In the genomic region with DNA sequence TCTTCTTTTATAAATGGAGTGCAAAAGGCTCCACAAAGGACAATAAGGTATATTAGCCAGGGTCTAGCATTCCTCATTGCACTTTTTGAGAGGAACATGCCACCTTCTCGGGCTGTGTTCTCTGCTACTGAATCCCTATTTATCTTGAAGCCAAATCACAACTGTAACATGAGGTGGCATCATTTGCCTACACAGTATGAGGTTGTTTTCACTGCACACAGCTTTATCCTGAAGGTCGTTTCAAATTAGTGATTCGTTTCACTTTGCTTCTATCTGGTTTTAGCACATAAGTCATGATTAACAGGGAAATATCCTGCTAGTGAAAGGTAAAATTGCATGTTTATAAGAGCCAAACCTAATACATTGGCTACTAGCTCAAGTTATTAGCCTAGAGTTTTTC, we compare ENCODE assay signal across 29 cellular contexts.
DNase-seq lines count a peak whose midpoint lies in the region; TF ChIP-seq lines count a peak whose summit lies in the region.
"Had no signal": no experiment of that assay in that cellular context is flagged by ENCODE, and none has a peak within 500 bp of the region (broad histone marks: within the 10 kb centered on the region; RNA-seq: fewer than 3 reads in every experiment).

No MANE protein-coding gene starts in this region.

- peak; percentile 42 for TF ChIP-seq CTCF in epithelial cell of proximal tubule (conservative IDR thresholded peaks at IDR 0.05; ENCODE audit: low read depth, low read length)
- TF ChIP-seq CTCF in testis (IDR thresholded peaks at IDR 0.05) = no peak

- no peaks in the 10 kb centered on the region for H3K4me1 ChIP-seq in testis
- H3K4me1 ChIP-seq: Caco-2, psoas muscle had no signal

- H3K27ac ChIP-seq in testis = no peak overlapping the region
- H3K27ac ChIP-seq: 22Rv1, HL-60, psoas muscle had no signal

- intact Hi-C loops in testis (cut with DNase I; ENCODE audit: low total_unique reads) = no loop called here

- H3K9me3 ChIP-seq in testis = no peaks in the 10 kb centered on the region
- H3K9me3 ChIP-seq: Caco-2, MG63, psoas muscle, SK-N-SH had no signal

- H3K36me3 ChIP-seq in testis (ENCODE audit: low read depth, missing control alignments) = no peaks in the 10 kb centered on the region
- H3K36me3 ChIP-seq: MG63 had no signal

- H3K27me3 ChIP-seq in testis = no peaks in the 10 kb centered on the region
- H3K27me3 ChIP-seq: MG63 had no signal

- TF ChIP-seq POLR2A in testis (IDR thresholded peaks at IDR 0.05) = no peak

- H3K4me3 ChIP-seq in epithelial cell of proximal tubule (ENCODE audit: low read depth, low read length) = no peak overlapping the region
- H3K4me3 ChIP-seq in testis = no peak overlapping the region
- H3K4me3 ChIP-seq: MG63, psoas muscle had no signal

- DNase-seq in DMS 273 (lab: John Stamatoyannopoulos, UW; ENCODE audit: unreplicated experiment) (peak; percentile 35), DMS 273 treated with DMSO at 0.1 percent for 48 hours (lab: John Stamatoyannopoulos, UW) (no peak), NCI-H526 (lab: John Stamatoyannopoulos, UW) (peak; percentile 82 to 84), epithelial cell of proximal tubule (ENCODE audit: low read depth) (no peak), renal cortical epithelial cell (ENCODE audit: low read depth) (peak; percentile 69), testis (no peak), OCI-M1 (lab: John Stamatoyannopoulos, UW) (no peak)
- DNase-seq in activated T-cell treated with anti-CD3 and anti-CD28 coated beads, Interleukin-2, amount 50 U/mL, for 48 hours = no peak
- DNase-seq: activated CD4-positive, CD25-positive, alpha-beta regulatory T cell treated with anti-CD3 and anti-CD28 coated beads, Interleukin-2, amount 50 U/mL, for 72 hours; activated CD8-positive, alpha-beta T cell treated with anti-CD3 and anti-CD28 coated beads, Interleukin-2, amount 10 ng/mL, durations not matched to agents 7 days and 5 days; activated naive CD4-positive, alpha-beta T cell treated with anti-CD3 and anti-CD28 coated beads, Interleukin-2, amount 50 U/mL, for 16 hours; activated T-cell treated with anti-CD3 and anti-CD28 coated beads, Interleukin-2, amount 50 U/mL, for 24 hours; aorta; Caco-2; central memory CD4-positive, alpha-beta T cell; IMR-90; MG63; NCI-H1417 treated with DMSO at 0.1 percent for 48 hours; NCI-H345; psoas muscle; RPMI8226; SK-N-SH; small intestine; stimulated activated CD4-positive, alpha-beta T cell treated with anti-CD3 and anti-CD28 coated beads, Interleukin-2, amount 100 ng/mL, for 48 hours; stimulated activated naive CD4-positive, alpha-beta T cell treated with Interleukin-2 at 50 U/mL for 16 hours; T1000; trophoblast cell had no signal

- 38 to 49% methylated on average over 3 of the region's 3 CpGs for WGBS in testis, 2 donors

Comparison
In these comparisons a context has a peak if more than half of its experiments do, and no peak if none do; other contexts are left out.
1. DNase-seq: peak in DMS 273 (single experiment), NCI-H526 (2 of 2) and renal cortical epithelial cell (single experiment); none in DMS 273 treated with DMSO at 0.1 percent for 48 hours (single experiment), epithelial cell of proximal tubule (single experiment), testis (single experiment), OCI-M1 (single experiment) and activated T-cell treated with anti-CD3 and anti-CD28 coated beads, Interleukin-2, amount 50 U/mL, for 48 hours (0 of 2).